In the genomic region with DNA sequence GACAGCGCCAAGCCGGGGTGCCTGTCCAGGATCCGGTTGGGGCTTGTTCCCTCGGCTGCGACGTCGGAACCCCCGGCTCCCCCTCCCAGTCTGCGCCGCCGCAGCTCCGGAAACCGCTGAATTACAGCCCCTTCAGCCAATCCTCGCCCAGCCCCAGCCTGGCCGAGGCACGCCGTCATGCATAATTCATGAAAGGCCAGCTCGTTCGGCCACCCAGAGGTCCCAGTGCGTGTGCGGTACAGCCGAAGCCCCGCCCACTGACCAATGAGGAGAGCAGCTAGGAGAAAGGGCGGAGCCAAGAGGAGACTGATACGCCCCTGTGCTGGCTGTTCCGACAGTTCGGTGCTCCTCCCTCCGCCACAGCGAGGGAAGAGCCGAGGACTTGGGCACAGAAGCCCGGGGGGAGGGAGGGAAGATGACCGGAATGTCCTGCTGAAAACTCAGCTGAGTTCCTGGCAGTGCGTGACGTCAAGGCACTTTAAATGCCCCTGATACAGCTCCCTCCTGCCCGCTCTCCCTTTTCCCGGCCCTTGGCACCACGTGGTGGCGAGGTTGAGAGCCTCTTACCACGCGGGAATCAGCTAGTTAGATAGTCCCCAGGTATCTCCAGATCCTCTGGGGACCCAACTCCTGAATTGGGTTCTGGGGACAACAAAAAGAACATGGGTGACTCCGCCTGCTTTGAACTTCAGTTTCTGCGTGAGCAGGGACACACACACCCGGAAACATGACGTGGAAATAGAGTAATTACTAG, we compare ENCODE assay signal across 1 cellular context.
TF ChIP-seq lines count a peak whose summit lies in the region.

A gene (minus strand): TSS at position 62 of the 754 bp plus-strand sequence. CDS start 39,926 bp downstream, outside the sequence.

TF ChIP-seq in HepG2, 621 proteins besides CTCF, POLR2A, EP300 and RAD21 (continued from another document and continues in another):
- TF ChIP-seq, protein P1, sequence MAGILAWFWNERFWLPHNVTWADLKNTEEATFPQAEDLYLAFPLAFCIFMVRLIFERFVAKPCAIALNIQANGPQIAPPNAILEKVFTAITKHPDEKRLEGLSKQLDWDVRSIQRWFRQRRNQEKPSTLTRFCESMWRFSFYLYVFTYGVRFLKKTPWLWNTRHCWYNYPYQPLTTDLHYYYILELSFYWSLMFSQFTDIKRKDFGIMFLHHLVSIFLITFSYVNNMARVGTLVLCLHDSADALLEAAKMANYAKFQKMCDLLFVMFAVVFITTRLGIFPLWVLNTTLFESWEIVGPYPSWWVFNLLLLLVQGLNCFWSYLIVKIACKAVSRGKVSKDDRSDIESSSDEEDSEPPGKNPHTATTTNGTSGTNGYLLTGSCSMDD (CRISPR knock-in tag; IDR thresholded peaks at IDR 0.05): peak; percentile 62; the same call in 1 of the 2 replicates
- TF ChIP-seq ZNF10 (CRISPR knock-in tag; IDR thresholded peaks at IDR 0.05; ENCODE audit: borderline replicate concordance, low read depth) (no peak), NFE2L2 (IDR thresholded peaks at IDR 0.05; ENCODE audit: low read length) (no peak), ZNF607 (CRISPR knock-in tag; IDR thresholded peaks at IDR 0.05; ENCODE audit: borderline replicate concordance) (peak; percentile 96), ZNF670 (CRISPR knock-in tag; IDR thresholded peaks at IDR 0.05; ENCODE audit: borderline replicate concordance) (peak; percentile 99), ZNF598 (CRISPR knock-in tag; IDR thresholded peaks at IDR 0.05; ENCODE audit: borderline replicate concordance) (peak; percentile 68; the same call in 1 of the 2 replicates), SNAPC2 (CRISPR knock-in tag; IDR thresholded peaks at IDR 0.05) (peak; percentile 98), ZNF383 (CRISPR knock-in tag; IDR thresholded peaks at IDR 0.05; ENCODE audit: borderline replicate concordance) (no peak), ZSCAN12 (CRISPR knock-in tag; IDR thresholded peaks at IDR 0.05) (0 out of 2 replicates have a peak, but pooled peaks have one; percentile 44), BORCS8-MEF2B (CRISPR knock-in tag; IDR thresholded peaks at IDR 0.05) (peak; percentile 99), PRMT3 (CRISPR knock-in tag; IDR thresholded peaks at IDR 0.05; ENCODE audit: borderline replicate concordance, low read depth) (no peak; the same call in 1 of the 2 replicates), ZFP82 (CRISPR knock-in tag; IDR thresholded peaks at IDR 0.05; ENCODE audit: borderline replicate concordance) (peak; percentile 94), ZMYM2 (CRISPR knock-in tag; IDR thresholded peaks at IDR 0.05) (peak; percentile 67; the same call in 1 of the 2 replicates), TBX3 (IDR thresholded peaks at IDR 0.05; ENCODE audit: borderline replicate concordance) (peak; percentile 69; the same call in 1 of the 2 replicates), MIXL1 (CRISPR knock-in tag; IDR thresholded peaks at IDR 0.05) (peak; percentile 96), HIVEP1 (CRISPR knock-in tag; IDR thresholded peaks at IDR 0.05) (peak; percentile 99), ZC3H4 (CRISPR knock-in tag; IDR thresholded peaks at IDR 0.05; ENCODE audit: borderline replicate concordance) (peak; percentile 71; the same call in 1 of the 2 replicates), SRY (CRISPR knock-in tag; IDR thresholded peaks at IDR 0.05) (peak; percentile 97; the same call in 1 of the 2 replicates), TSC22D2 (CRISPR knock-in tag; IDR thresholded peaks at IDR 0.05; ENCODE audit: borderline replicate concordance) (peak; percentile 99), EHMT2 (IDR thresholded peaks at IDR 0.05; ENCODE audit: borderline replicate concordance, low read depth, low read length) (no peak; the same call in 1 of the 2 replicates)
- TF ChIP-seq, protein P2, sequence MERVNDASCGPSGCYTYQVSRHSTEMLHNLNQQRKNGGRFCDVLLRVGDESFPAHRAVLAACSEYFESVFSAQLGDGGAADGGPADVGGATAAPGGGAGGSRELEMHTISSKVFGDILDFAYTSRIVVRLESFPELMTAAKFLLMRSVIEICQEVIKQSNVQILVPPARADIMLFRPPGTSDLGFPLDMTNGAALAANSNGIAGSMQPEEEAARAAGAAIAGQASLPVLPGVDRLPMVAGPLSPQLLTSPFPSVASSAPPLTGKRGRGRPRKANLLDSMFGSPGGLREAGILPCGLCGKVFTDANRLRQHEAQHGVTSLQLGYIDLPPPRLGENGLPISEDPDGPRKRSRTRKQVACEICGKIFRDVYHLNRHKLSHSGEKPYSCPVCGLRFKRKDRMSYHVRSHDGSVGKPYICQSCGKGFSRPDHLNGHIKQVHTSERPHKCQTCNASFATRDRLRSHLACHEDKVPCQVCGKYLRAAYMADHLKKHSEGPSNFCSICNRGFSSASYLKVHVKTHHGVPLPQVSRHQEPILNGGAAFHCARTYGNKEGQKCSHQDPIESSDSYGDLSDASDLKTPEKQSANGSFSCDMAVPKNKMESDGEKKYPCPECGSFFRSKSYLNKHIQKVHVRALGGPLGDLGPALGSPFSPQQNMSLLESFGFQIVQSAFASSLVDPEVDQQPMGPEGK (CRISPR knock-in tag; IDR thresholded peaks at IDR 0.05): peak; percentile 93
- TF ChIP-seq, protein P3, sequence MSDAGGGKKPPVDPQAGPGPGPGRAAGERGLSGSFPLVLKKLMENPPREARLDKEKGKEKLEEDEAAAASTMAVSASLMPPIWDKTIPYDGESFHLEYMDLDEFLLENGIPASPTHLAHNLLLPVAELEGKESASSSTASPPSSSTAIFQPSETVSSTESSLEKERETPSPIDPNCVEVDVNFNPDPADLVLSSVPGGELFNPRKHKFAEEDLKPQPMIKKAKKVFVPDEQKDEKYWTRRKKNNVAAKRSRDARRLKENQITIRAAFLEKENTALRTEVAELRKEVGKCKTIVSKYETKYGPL (CRISPR knock-in tag; IDR thresholded peaks at IDR 0.05): peak; percentile 93
- TF ChIP-seq, protein P4, sequence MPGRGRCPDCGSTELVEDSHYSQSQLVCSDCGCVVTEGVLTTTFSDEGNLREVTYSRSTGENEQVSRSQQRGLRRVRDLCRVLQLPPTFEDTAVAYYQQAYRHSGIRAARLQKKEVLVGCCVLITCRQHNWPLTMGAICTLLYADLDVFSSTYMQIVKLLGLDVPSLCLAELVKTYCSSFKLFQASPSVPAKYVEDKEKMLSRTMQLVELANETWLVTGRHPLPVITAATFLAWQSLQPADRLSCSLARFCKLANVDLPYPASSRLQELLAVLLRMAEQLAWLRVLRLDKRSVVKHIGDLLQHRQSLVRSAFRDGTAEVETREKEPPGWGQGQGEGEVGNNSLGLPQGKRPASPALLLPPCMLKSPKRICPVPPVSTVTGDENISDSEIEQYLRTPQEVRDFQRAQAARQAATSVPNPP (CRISPR knock-in tag; IDR thresholded peaks at IDR 0.05): peak; percentile 85; the same call in 1 of the 2 replicates
- TF ChIP-seq, protein P5, sequence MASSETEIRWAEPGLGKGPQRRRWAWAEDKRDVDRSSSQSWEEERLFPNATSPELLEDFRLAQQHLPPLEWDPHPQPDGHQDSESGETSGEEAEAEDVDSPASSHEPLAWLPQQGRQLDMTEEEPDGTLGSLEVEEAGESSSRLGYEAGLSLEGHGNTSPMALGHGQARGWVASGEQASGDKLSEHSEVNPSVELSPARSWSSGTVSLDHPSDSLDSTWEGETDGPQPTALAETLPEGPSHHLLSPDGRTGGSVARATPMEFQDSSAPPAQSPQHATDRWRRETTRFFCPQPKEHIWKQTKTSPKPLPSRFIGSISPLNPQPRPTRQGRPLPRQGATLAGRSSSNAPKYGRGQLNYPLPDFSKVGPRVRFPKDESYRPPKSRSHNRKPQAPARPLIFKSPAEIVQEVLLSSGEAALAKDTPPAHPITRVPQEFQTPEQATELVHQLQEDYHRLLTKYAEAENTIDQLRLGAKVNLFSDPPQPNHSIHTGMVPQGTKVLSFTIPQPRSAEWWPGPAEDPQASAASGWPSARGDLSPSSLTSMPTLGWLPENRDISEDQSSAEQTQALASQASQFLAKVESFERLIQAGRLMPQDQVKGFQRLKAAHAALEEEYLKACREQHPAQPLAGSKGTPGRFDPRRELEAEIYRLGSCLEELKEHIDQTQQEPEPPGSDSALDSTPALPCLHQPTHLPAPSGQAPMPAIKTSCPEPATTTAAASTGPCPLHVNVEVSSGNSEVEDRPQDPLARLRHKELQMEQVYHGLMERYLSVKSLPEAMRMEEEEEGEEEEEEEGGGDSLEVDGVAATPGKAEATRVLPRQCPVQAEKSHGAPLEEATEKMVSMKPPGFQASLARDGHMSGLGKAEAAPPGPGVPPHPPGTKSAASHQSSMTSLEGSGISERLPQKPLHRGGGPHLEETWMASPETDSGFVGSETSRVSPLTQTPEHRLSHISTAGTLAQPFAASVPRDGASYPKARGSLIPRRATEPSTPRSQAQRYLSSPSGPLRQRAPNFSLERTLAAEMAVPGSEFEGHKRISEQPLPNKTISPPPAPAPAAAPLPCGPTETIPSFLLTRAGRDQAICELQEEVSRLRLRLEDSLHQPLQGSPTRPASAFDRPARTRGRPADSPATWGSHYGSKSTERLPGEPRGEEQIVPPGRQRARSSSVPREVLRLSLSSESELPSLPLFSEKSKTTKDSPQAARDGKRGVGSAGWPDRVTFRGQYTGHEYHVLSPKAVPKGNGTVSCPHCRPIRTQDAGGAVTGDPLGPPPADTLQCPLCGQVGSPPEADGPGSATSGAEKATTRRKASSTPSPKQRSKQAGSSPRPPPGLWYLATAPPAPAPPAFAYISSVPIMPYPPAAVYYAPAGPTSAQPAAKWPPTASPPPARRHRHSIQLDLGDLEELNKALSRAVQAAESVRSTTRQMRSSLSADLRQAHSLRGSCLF (CRISPR knock-in tag; IDR thresholded peaks at IDR 0.05; ENCODE audit: borderline replicate concordance): peak; percentile 96
- TF ChIP-seq, protein P6, sequence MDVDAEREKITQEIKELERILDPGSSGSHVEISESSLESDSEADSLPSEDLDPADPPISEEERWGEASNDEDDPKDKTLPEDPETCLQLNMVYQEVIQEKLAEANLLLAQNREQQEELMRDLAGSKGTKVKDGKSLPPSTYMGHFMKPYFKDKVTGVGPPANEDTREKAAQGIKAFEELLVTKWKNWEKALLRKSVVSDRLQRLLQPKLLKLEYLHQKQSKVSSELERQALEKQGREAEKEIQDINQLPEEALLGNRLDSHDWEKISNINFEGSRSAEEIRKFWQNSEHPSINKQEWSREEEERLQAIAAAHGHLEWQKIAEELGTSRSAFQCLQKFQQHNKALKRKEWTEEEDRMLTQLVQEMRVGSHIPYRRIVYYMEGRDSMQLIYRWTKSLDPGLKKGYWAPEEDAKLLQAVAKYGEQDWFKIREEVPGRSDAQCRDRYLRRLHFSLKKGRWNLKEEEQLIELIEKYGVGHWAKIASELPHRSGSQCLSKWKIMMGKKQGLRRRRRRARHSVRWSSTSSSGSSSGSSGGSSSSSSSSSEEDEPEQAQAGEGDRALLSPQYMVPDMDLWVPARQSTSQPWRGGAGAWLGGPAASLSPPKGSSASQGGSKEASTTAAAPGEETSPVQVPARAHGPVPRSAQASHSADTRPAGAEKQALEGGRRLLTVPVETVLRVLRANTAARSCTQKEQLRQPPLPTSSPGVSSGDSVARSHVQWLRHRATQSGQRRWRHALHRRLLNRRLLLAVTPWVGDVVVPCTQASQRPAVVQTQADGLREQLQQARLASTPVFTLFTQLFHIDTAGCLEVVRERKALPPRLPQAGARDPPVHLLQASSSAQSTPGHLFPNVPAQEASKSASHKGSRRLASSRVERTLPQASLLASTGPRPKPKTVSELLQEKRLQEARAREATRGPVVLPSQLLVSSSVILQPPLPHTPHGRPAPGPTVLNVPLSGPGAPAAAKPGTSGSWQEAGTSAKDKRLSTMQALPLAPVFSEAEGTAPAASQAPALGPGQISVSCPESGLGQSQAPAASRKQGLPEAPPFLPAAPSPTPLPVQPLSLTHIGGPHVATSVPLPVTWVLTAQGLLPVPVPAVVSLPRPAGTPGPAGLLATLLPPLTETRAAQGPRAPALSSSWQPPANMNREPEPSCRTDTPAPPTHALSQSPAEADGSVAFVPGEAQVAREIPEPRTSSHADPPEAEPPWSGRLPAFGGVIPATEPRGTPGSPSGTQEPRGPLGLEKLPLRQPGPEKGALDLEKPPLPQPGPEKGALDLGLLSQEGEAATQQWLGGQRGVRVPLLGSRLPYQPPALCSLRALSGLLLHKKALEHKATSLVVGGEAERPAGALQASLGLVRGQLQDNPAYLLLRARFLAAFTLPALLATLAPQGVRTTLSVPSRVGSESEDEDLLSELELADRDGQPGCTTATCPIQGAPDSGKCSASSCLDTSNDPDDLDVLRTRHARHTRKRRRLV (CRISPR knock-in tag; IDR thresholded peaks at IDR 0.05): peak; percentile 98
- TF ChIP-seq, protein P7, sequence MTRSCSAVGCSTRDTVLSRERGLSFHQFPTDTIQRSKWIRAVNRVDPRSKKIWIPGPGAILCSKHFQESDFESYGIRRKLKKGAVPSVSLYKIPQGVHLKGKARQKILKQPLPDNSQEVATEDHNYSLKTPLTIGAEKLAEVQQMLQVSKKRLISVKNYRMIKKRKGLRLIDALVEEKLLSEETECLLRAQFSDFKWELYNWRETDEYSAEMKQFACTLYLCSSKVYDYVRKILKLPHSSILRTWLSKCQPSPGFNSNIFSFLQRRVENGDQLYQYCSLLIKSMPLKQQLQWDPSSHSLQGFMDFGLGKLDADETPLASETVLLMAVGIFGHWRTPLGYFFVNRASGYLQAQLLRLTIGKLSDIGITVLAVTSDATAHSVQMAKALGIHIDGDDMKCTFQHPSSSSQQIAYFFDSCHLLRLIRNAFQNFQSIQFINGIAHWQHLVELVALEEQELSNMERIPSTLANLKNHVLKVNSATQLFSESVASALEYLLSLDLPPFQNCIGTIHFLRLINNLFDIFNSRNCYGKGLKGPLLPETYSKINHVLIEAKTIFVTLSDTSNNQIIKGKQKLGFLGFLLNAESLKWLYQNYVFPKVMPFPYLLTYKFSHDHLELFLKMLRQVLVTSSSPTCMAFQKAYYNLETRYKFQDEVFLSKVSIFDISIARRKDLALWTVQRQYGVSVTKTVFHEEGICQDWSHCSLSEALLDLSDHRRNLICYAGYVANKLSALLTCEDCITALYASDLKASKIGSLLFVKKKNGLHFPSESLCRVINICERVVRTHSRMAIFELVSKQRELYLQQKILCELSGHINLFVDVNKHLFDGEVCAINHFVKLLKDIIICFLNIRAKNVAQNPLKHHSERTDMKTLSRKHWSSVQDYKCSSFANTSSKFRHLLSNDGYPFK (CRISPR knock-in tag; IDR thresholded peaks at IDR 0.05; ENCODE audit: borderline replicate concordance): peak; percentile 93; the same call in 1 of the 2 replicates
- TF ChIP-seq, protein P8, sequence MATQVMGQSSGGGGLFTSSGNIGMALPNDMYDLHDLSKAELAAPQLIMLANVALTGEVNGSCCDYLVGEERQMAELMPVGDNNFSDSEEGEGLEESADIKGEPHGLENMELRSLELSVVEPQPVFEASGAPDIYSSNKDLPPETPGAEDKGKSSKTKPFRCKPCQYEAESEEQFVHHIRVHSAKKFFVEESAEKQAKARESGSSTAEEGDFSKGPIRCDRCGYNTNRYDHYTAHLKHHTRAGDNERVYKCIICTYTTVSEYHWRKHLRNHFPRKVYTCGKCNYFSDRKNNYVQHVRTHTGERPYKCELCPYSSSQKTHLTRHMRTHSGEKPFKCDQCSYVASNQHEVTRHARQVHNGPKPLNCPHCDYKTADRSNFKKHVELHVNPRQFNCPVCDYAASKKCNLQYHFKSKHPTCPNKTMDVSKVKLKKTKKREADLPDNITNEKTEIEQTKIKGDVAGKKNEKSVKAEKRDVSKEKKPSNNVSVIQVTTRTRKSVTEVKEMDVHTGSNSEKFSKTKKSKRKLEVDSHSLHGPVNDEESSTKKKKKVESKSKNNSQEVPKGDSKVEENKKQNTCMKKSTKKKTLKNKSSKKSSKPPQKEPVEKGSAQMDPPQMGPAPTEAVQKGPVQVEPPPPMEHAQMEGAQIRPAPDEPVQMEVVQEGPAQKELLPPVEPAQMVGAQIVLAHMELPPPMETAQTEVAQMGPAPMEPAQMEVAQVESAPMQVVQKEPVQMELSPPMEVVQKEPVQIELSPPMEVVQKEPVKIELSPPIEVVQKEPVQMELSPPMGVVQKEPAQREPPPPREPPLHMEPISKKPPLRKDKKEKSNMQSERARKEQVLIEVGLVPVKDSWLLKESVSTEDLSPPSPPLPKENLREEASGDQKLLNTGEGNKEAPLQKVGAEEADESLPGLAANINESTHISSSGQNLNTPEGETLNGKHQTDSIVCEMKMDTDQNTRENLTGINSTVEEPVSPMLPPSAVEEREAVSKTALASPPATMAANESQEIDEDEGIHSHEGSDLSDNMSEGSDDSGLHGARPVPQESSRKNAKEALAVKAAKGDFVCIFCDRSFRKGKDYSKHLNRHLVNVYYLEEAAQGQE (IDR thresholded peaks at IDR 0.05; ENCODE audit: borderline replicate concordance in 1 of 2, low read depth in 1 of 2, low read length in 2 of 2): peak in 1 of 2 experiments; percentile 64; a peak in 1 of 4 replicates
